ENCODE assay signal across 9 cellular contexts in genomic region chr17:49565948-49566491, GRCh38. TPM values are rescaled to one million over a fixed set of nuclear protein-coding genes. Genes with fewer than 3 reads are reported as not detected.
DNase-seq lines count a peak whose midpoint lies in the region; ATAC-seq and TF ChIP-seq lines count a peak whose summit lies in the region.
"Had no signal": no experiment of that assay in that cellular context is flagged by ENCODE, and none has a peak within 500 bp of the region (broad histone marks: within the 10 kb centered on the region; RNA-seq: fewer than 3 reads in every experiment).

No MANE protein-coding gene starts in this region.

- H3K36me3 ChIP-seq in BE2C, result no peaks in the 10 kb centered on the region
- H3K36me3 ChIP-seq in muscle layer of colon (ENCODE audit: insufficient read depth, low read length), result no peaks in the 10 kb centered on the region

- no peaks in the 10 kb centered on the region for H3K4me1 ChIP-seq in BE2C
- H3K4me1 ChIP-seq in muscle layer of colon (ENCODE audit: insufficient read depth, low read length), result peaks cover 29% of the 10 kb centered on the region

- H3K4me3 ChIP-seq in BE2C (ENCODE audit: low read depth, low read length) (no peak overlapping the region), muscle layer of colon (ENCODE audit: low read depth in 1 of 2, low read length in 2 of 2) (no peak overlapping the region)
- H3K4me3 ChIP-seq: PC-9 had no signal

- no peak for TF ChIP-seq CTCF in BE2C (IDR thresholded peaks at IDR 0.05; ENCODE audit: low read depth, low read length)

- no peak for ATAC-seq in HG03460 (IDR thresholded peaks at IDR 0.05; ENCODE audit: unreplicated experiment)

- peak; percentile 18 for DNase-seq in BE2C
- DNase-seq in NCI-H1105 treated with DMSO at 0.1 percent for 48 hours (lab: John Stamatoyannopoulos, UW), result peak; percentile 49
- DNase-seq in caudate nucleus (lab: John Stamatoyannopoulos, UW), result peak in 31 of 61 donors; percentile 9 to 97 (median 41)
- no peak for DNase-seq in T-helper 1 cell
- DNase-seq in ecto neural progenitor cell (ENCODE audit: low spot score), result no peak
- no peak for DNase-seq in hepatic stellate cell (ENCODE audit: low spot score)

- H3K27me3 ChIP-seq in BE2C (peaks cover 32% of the 10 kb centered on the region), muscle layer of colon (ENCODE audit: control insufficient read depth in 1 of 2, insufficient read depth in 2 of 2, low read length in 2 of 2) (no peaks in the 10 kb centered on the region)

- H3K9me3 ChIP-seq in BE2C (no peaks in the 10 kb centered on the region), muscle layer of colon (ENCODE audit: low read length) (no peaks in the 10 kb centered on the region)

- H3K9ac ChIP-seq in muscle layer of colon (ENCODE audit: low read length), result peak overlapping the region; percentile 49

- peak overlapping the region; percentile 16 for H3K27ac ChIP-seq in caudate nucleus (ENCODE audit: low read depth, low read length)
- H3K27ac ChIP-seq in muscle layer of colon (ENCODE audit: low read depth, low read length), result peak overlapping the region; percentile 89
- H3K27ac ChIP-seq: PC-9 had no signal

RNA-seq across cellular contexts. Expression of gene NXPH3, which starts 9.7 kb away (rescaled TPM):
- polyA plus RNA-seq in BE2C (2012; ENCODE audit: insufficient read depth, insufficient read length, low read depth), result not detected

Comparison
In these comparisons a context has a peak if more than half of its experiments do, and no peak if none do; other contexts are left out.
1. DNase-seq: peak in BE2C (single experiment), NCI-H1105 treated with DMSO at 0.1 percent for 48 hours (single experiment) and caudate nucleus (31 of 61); none in T-helper 1 cell (0 of 5), ecto neural progenitor cell (single experiment) and hepatic stellate cell (single experiment).